Comparison of ENCODE assay signal across 11 cellular contexts in the genomic region with DNA sequence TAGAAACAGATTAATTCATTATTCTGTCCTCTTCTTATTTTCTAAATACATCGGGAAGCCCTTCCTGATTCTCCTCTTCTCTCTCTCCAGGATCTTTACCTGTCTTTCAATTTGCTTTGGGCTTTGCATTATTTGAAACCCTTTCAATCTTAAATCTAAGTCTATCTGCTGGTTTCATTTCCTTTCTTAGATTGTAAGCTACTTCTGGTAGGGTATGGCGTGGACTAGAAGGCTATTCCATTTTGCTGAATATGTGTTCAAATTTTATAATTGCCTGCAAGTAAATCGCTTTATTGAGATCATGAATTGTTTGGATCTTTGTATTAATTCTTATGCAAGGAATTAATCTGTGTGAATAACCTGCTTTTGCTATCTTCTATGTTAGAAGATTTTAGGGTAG. TPM values are rescaled to one million over a fixed set of nuclear protein-coding genes. Genes with fewer than 3 reads are reported as not detected.
DNase-seq lines count a peak whose midpoint lies in the region; ATAC-seq, FAIRE-seq and TF ChIP-seq lines count a peak whose summit lies in the region.
"Had no signal": no experiment of that assay in that cellular context is flagged by ENCODE, and none has a peak within 500 bp of the region (broad histone marks: within the 10 kb centered on the region; RNA-seq: fewer than 3 reads in every experiment).

No MANE protein-coding gene starts in this region.

- no TSS peak for BruUV-seq in GM12878 (replicated peaks; lab: Mats Ljungman, UMichigan)

- TF ChIP-seq POLR2A in GM12878 (IDR thresholded peaks at IDR 0.05; ENCODE audit: low read depth, low read length) = no peak

- no peak overlapping the region for H2AFZ ChIP-seq in GM12878 (ENCODE audit: control insufficient read depth, low read depth, low read length)

- H3K79me2 ChIP-seq in GM12878 (ENCODE audit: control insufficient read depth, insufficient read depth, low read length) = peaks cover 69% of the 10 kb centered on the region

- TF ChIP-seq RAD21 in GM12878 (IDR thresholded peaks at IDR 0.05; ENCODE audit: insufficient read depth, low read depth, low read length) = no peak

- ATAC-seq in GM19372 (IDR thresholded peaks at IDR 0.05; ENCODE audit: low read depth, unreplicated experiment) (peak; percentile 27), HG03045 (IDR thresholded peaks at IDR 0.05; ENCODE audit: unreplicated experiment) (peak; percentile 13), GM12878 (peak; percentile 47)

- no peaks in the 10 kb centered on the region; a peak in 1 of 4 replicates for H3K36me3 ChIP-seq in GM12878 (ENCODE audit: control insufficient read depth in 2 of 2, insufficient read depth in 2 of 2, low read length in 1 of 2)
- H3K36me3 ChIP-seq in WERI-Rb-1 = no peaks in the 10 kb centered on the region

- FAIRE-seq in GM18507 (lab: Jason Lieb, UNC) (peak; percentile 47), GM12878 (lab: Jason Lieb, UNC) (no peak), frontal cortex (lab: Jason Lieb, UNC) (no peak)

- in situ Hi-C loops in GM12878 (cut with MboI) = loop anchor here (10.0 kb wide), 1 partner anchor 1000 kb away; the partner anchor contains the start of genes ARL5B and NSUN6

- TF ChIP-seq EP300 in GM12878 (IDR thresholded peaks at IDR 0.05; ENCODE audit: borderline replicate concordance in 1 of 2, control insufficient read depth in 1 of 2, low read depth in 2 of 2, low read length in 2 of 2) = no peak

- H4K20me1 ChIP-seq in GM12878 (ENCODE audit: control insufficient read depth, insufficient read depth) = no peaks in the 10 kb centered on the region

- H3K27ac ChIP-seq in GM12878 (ENCODE audit: control insufficient read depth, insufficient read depth) (peak overlapping the region; percentile 49), WERI-Rb-1 (no peak overlapping the region)

- no peak overlapping the region for H3K4me3 ChIP-seq in GM12878
- H3K4me3 ChIP-seq in WERI-Rb-1 (ENCODE audit: low read depth, low read length) = no peak overlapping the region

- CTCF ChIA-PET in GM12878 (lab: Yijun Ruan, JAX) = interaction anchor here (0.6 to 2.0 kb wide), 2 partner anchors 10 to 240 kb away, joined by 3 to 12 read pairs; partner anchors contain the start of gene STAM

- RAD21 ChIA-PET in GM12878 (lab: Charles Lee; ENCODE audit: unreplicated experiment) = interaction anchor here (2.7 kb wide), 1 partner anchor 11 kb away, joined by 11 read pairs; the partner anchor contains the start of gene STAM

- POLR2A ChIA-PET in GM12878 (lab: Charles Lee) = no interaction called here

- TF ChIP-seq CTCF in GM12878 (IDR thresholded peaks at IDR 0.05 in 2 of 3, conservative IDR thresholded peaks at IDR 0.05 in 1 of 3; ENCODE audit: control insufficient read depth in 2 of 3, extremely low read depth in 1 of 3, insufficient read depth in 1 of 3, low read depth in 3 of 3, low read length in 3 of 3) (no peak), WERI-Rb-1 (IDR thresholded peaks at IDR 0.05; ENCODE audit: low read depth, low read length) (no peak)

- peaks cover 16% of the 10 kb centered on the region for H3K9me3 ChIP-seq in GM12878 (replicated peaks; ENCODE audit: control insufficient read depth, insufficient read depth, low read length)
- no peaks in the 10 kb centered on the region for H3K9me3 ChIP-seq in WERI-Rb-1 (ENCODE audit: severe bottlenecking)

- H3K4me1 ChIP-seq in GM12878 (ENCODE audit: control insufficient read depth, insufficient read depth, low read length) = peaks cover 11% of the 10 kb centered on the region; the same call in 1 of the 2 replicates

- DNase-seq in GM18507 (ENCODE audit: extremely low spot score, insufficient read length, low read depth) (no peak), GM12878 (ENCODE audit: low read depth, low spot score) (no peak), frontal cortex (ENCODE audit: low spot score in 2 of 2) (no peak), cerebellum (ENCODE audit: low spot score) (no peak), WERI-Rb-1 (no peak)
- no peak for DNase-seq in effector CD8-positive, alpha-beta T cell (lab: John Stamatoyannopoulos, UW)
- DNase-seq: activated CD4-positive, alpha-beta T cell treated with anti-CD3 and anti-CD28 coated beads for 4 hours; activated naive CD8-positive, alpha-beta T cell treated with anti-CD3 and anti-CD28 coated beads, Interleukin-2, amount 10 ng/mL, durations not matched to agents 7 days and 5 days; stimulated activated CD4-positive, alpha-beta T cell treated with anti-CD3 and anti-CD28 coated beads, Interleukin-4, amount 100 ng/mL, for 24 hours had no signal

- WGBS in GM12878 (ENCODE audit: insufficient coverage, insufficient replicate concordance, low lambda C conversion rate, missing lambda C conversion rate) = 87% methylated on average over 3 of the region's 3 CpGs

- no peaks in the 10 kb centered on the region for H3K27me3 ChIP-seq in GM12878 (replicated peaks in 1 of 2; ENCODE audit: control insufficient read depth in 2 of 2, insufficient read depth in 2 of 2, low read length in 1 of 2)
- no peaks in the 10 kb centered on the region for H3K27me3 ChIP-seq in WERI-Rb-1 (ENCODE audit: insufficient read depth, low read depth, severe bottlenecking)

- H3K4me2 ChIP-seq in GM12878 (ENCODE audit: control insufficient read depth, insufficient read depth) = peak overlapping the region; percentile 66

- SMC1A ChIA-PET in GM12878 (lab: Charles Lee; ENCODE audit: uncharacterized antibody, unreplicated experiment) = interaction anchor here (3.4 to 8.0 kb wide), 2 partner anchors 9 to 17 kb away, joined by 13 to 63 read pairs; partner anchors contain the start of gene STAM

- intact Hi-C loops in GM12878 (cut with micrococcal nuclease; ENCODE audit: unreplicated experiment) = loop anchor here (2.0 kb wide), 1 partner anchor 30 kb away; no protein-coding TSS in a partner anchor

- H3K9ac ChIP-seq in GM12878 (ENCODE audit: control insufficient read depth, insufficient read depth, low read length) = no peak overlapping the region

TF ChIP-seq in GM12878, 131 proteins besides CTCF, POLR2A, EP300 and RAD21 (continues in another document):
- peak; percentile 38; the same call in 1 of the 2 replicates for TF ChIP-seq SPI1 (IDR thresholded peaks at IDR 0.05; ENCODE audit: borderline replicate concordance, insufficient read depth, low read depth, low read length)
- TF ChIP-seq TCF12 (IDR thresholded peaks at IDR 0.05; ENCODE audit: low read depth, low read length) = no peak
- TF ChIP-seq BHLHE40 (IDR thresholded peaks at IDR 0.05; ENCODE audit: borderline replicate concordance in 1 of 2, low read depth in 2 of 2, low read length in 1 of 2) = no peak
- no peak for TF ChIP-seq DPF2 (IDR thresholded peaks at IDR 0.05)
- TF ChIP-seq, protein P1, sequence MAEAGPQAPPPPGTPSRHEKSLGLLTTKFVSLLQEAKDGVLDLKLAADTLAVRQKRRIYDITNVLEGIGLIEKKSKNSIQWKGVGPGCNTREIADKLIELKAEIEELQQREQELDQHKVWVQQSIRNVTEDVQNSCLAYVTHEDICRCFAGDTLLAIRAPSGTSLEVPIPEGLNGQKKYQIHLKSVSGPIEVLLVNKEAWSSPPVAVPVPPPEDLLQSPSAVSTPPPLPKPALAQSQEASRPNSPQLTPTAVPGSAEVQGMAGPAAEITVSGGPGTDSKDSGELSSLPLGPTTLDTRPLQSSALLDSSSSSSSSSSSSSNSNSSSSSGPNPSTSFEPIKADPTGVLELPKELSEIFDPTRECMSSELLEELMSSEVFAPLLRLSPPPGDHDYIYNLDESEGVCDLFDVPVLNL (IDR thresholded peaks at IDR 0.05; ENCODE audit: low read depth, low read length) = no peak

RNA-seq across cellular contexts. Expression of gene STAM, which starts 11.1 kb away (rescaled TPM):
- total RNA-seq in GM12878 (2013; cell fraction: nucleolus; rRNA removed) = 38.1 and 54.4 TPM in 2 replicates
- total RNA-seq in GM12878 (2014; rRNA removed) (11.1 and 11.5 TPM in 2 replicates), GM12878 (2014; rRNA removed; fragmentation: Illumina TruSeq; extraction: Trizol) (14.7 and 15.1 TPM in 2 replicates), GM12878 (2021) (11.3 and 14.2 TPM in 2 replicates), frontal cortex (28.9 TPM), cerebellum (60.2 TPM)
- 4.3 TPM for polyA plus RNA-seq in GM12878 (2011; ENCODE audit: low read depth)
- polyA plus RNA-seq in GM12878 (2011; rRNA removed) (15.9 and 18.9 TPM in 2 replicates), GM12878 (2014; fragmentation: Illumina TruSeq; extraction: Trizol) (15.5 and 16.0 TPM in 2 replicates), GM12878 (2014; fragmentation: Nextera tagmentation; extraction: Ambion mirVana) (1 to 10 TPM; 8.8 to 9.6 TPM), GM12878 (2014; rRNA removed) (9.3 and 9.7 TPM in 2 replicates), GM12878 (2016; fragmentation: Nextera tagmentation; extraction: Ambion mirVana) (10 to 100 TPM; 14.6 to 15.8 TPM)
- 10.7 and 12.0 TPM in 2 replicates for polyA plus RNA-seq in GM12878 (2011; cell fraction: cytosol; rRNA removed)
- polyA plus RNA-seq in GM12878 (2011; cell fraction: nucleus; rRNA removed) = 16.1 and 18.4 TPM in 2 replicates
- 6.6 and 7.8 TPM in 2 replicates for polyA plus RNA-seq in GM12878 (2012)
- 22.8 and 23.9 TPM in 2 replicates for polyA minus RNA-seq in GM12878 (2011; rRNA and poly(A)+ RNA removed)
- 7.8 and 11.0 TPM in 2 replicates for polyA minus RNA-seq in GM12878 (2011; cell fraction: cytosol; rRNA and poly(A)+ RNA removed)
- 40.3 and 44.4 TPM in 2 replicates for polyA minus RNA-seq in GM12878 (2011; cell fraction: nucleus; rRNA and poly(A)+ RNA removed)

RNA-seq across cellular contexts. Expression of gene HACD1, which starts 37.8 kb away (rescaled TPM):
- 0.94 and 1.3 TPM in 2 replicates for total RNA-seq in GM12878 (2013; cell fraction: nucleolus; rRNA removed)
- 1.2 and 1.5 TPM in 2 replicates for total RNA-seq in GM12878 (2014; rRNA removed)
- total RNA-seq in GM12878 (2014; rRNA removed; fragmentation: Illumina TruSeq; extraction: Trizol) = 0.22 and 1.1 TPM in 2 replicates
- 0.38 and 0.80 TPM in 2 replicates for total RNA-seq in GM12878 (2021)
- not detected for polyA plus RNA-seq in GM12878 (2011; ENCODE audit: low read depth)
- polyA plus RNA-seq in GM12878 (2011; rRNA removed) = 1.5 and 1.6 TPM in 2 replicates
- polyA plus RNA-seq in GM12878 (2011; cell fraction: cytosol; rRNA removed) = 0.36 and 0.40 TPM in 2 replicates
- 1.0 and 1.4 TPM in 2 replicates for polyA plus RNA-seq in GM12878 (2011; cell fraction: nucleus; rRNA removed)
- polyA plus RNA-seq in GM12878 (2012) = 0.97 TPM in 1 of 2 replicates, not detected in the other
- 0.57 and 1.5 TPM in 2 replicates for polyA plus RNA-seq in GM12878 (2014; fragmentation: Illumina TruSeq; extraction: Trizol)
- polyA plus RNA-seq in GM12878 (2014; fragmentation: Nextera tagmentation; extraction: Ambion mirVana) = under 1 TPM in 1 of 2 experiments, not detected in 1; 0.29 TPM
- 1.3 and 2.6 TPM in 2 replicates for polyA plus RNA-seq in GM12878 (2014; rRNA removed)
- polyA plus RNA-seq in GM12878 (2016; fragmentation: Nextera tagmentation; extraction: Ambion mirVana) = under 1 TPM; 0.78 to 0.96 TPM
- polyA minus RNA-seq in GM12878 (2011; rRNA and poly(A)+ RNA removed) = 1.4 and 1.8 TPM in 2 replicates
- not detected in 2 replicates for polyA minus RNA-seq in GM12878 (2011; cell fraction: cytosol; rRNA and poly(A)+ RNA removed)
- polyA minus RNA-seq in GM12878 (2011; cell fraction: nucleus; rRNA and poly(A)+ RNA removed) = 0.97 and 1.2 TPM in 2 replicates
- total RNA-seq in frontal cortex = 18.3 TPM
- 16.2 TPM for total RNA-seq in cerebellum
